In the genomic region with DNA sequence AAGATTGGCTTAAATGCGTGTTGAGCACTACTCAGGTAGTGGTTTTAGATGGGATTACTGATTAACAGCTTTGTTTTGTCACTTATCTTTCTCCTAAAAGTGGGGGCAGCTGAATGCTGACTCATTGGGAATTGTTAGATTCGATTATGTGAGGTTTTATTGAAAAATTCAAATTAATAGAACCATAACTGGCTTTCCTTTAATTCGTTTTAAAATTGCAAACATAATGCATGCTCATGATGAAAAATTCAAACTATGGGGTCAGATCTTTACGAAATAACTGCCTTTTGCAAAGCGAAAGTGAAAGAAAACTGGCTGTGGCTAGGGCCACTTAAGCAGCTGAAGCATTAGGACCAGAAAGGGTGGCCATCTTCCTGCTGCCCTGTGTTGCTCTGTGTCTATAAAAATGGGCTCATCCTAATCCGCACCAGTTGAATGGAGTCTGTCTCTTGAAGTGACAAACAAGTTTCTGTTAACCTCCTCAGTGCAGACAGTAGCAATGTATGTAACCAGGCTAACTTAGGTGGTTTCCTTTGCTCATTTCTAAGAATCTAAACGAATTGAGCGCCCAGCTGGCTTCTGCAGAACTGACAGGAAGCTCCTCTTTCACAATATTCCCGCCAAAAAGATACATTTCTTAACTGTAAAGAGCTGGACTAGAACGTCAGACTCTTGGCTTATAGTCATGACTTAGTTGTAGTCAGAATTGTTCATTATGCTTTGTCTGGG, we compare ENCODE assay signal across 8 cellular contexts. TPM values are rescaled to one million over a fixed set of nuclear protein-coding genes. Genes with fewer than 3 reads are reported as not detected.
DNase-seq lines count a peak whose midpoint lies in the region; ATAC-seq lines count a peak whose summit lies in the region.

No MANE protein-coding gene starts in this region.

- ATAC-seq in HG03342 (IDR thresholded peaks at IDR 0.05; ENCODE audit: unreplicated experiment) (peak; percentile 75), HG03025 (IDR thresholded peaks at IDR 0.05; ENCODE audit: low FRiP score, unreplicated experiment) (no peak)
- peak; percentile 86 to 91 for ATAC-seq in natural killer cell treated with Interleukin-12 subunit alpha and Interleukin-12 subunit beta and Interleukin-15 and Interleukin-18, amount 100 ng/mL, for 72 hours

- H3K36me3 Mint-ChIP-seq in T-helper 1 cell treated with Interleukin-12 subunit alpha and Interleukin-12 subunit beta and Interleukin-4 antibody, amounts not matched to agents 30 μg/mL and 1 μg/mL, for 36 hours (ENCODE audit: low read depth) = peaks cover 57% of the 10 kb centered on the region
- peaks cover 38% of the 10 kb centered on the region for H3K36me3 Mint-ChIP-seq in natural killer cell treated with Interleukin-12 subunit alpha and Interleukin-12 subunit beta and Interleukin-15 and Interleukin-18, amount 100 ng/mL, for 72 hours

- no peaks in the 10 kb centered on the region for H3K9me3 Mint-ChIP-seq in T-helper 1 cell treated with Interleukin-12 subunit alpha and Interleukin-12 subunit beta and Interleukin-4 antibody, amounts not matched to agents 30 μg/mL and 1 μg/mL, for 36 hours
- H3K9me3 Mint-ChIP-seq in natural killer cell treated with Interleukin-12 subunit alpha and Interleukin-12 subunit beta and Interleukin-15 and Interleukin-18, amount 100 ng/mL, for 72 hours = no peaks in the 10 kb centered on the region

- no peaks in the 10 kb centered on the region for H3K27me3 Mint-ChIP-seq in T-helper 1 cell treated with Interleukin-12 subunit alpha and Interleukin-12 subunit beta and Interleukin-4 antibody, amounts not matched to agents 30 μg/mL and 1 μg/mL, for 36 hours (ENCODE audit: low read depth)
- H3K27me3 Mint-ChIP-seq in natural killer cell treated with Interleukin-12 subunit alpha and Interleukin-12 subunit beta and Interleukin-15 and Interleukin-18, amount 100 ng/mL, for 72 hours = no peaks in the 10 kb centered on the region

- peak; percentile 72 for DNase-seq in activated CD8-positive, alpha-beta memory T cell treated with anti-CD3 and anti-CD28 coated beads for 24 hours
- no peak for DNase-seq in activated CD8-positive, alpha-beta memory T cell treated with anti-CD3 and anti-CD28 coated beads, Interleukin-2, amount 50 U/mL, for 4 hours
- DNase-seq in dermis blood vessel endothelial cell (peak; percentile 32), COR-L47 (lab: John Stamatoyannopoulos, UW) (no peak)
- DNase-seq in natural killer cell treated with Interleukin-12 subunit alpha and Interleukin-12 subunit beta and Interleukin-15 and Interleukin-18, amount 100 ng/mL, for 72 hours (ENCODE audit: low spot score) = peak; percentile 83

- peak overlapping the region; percentile 98 for H3K27ac Mint-ChIP-seq in T-helper 1 cell treated with Interleukin-12 subunit alpha and Interleukin-12 subunit beta and Interleukin-4 antibody, amounts not matched to agents 30 μg/mL and 1 μg/mL, for 36 hours
- peak overlapping the region; percentile 95 to 98 for H3K27ac Mint-ChIP-seq in natural killer cell treated with Interleukin-12 subunit alpha and Interleukin-12 subunit beta and Interleukin-15 and Interleukin-18, amount 100 ng/mL, for 72 hours

- peaks cover 56% of the 10 kb centered on the region for H3K4me1 Mint-ChIP-seq in T-helper 1 cell treated with Interleukin-12 subunit alpha and Interleukin-12 subunit beta and Interleukin-4 antibody, amounts not matched to agents 30 μg/mL and 1 μg/mL, for 36 hours (ENCODE audit: low read depth)
- H3K4me1 Mint-ChIP-seq in natural killer cell treated with Interleukin-12 subunit alpha and Interleukin-12 subunit beta and Interleukin-15 and Interleukin-18, amount 100 ng/mL, for 72 hours (ENCODE audit: low read depth in 2 of 2) = peaks cover 53 to 58% of the 10 kb centered on the region in 2 donors

- peak overlapping the region; percentile 84 for H3K4me3 Mint-ChIP-seq in T-helper 1 cell treated with Interleukin-12 subunit alpha and Interleukin-12 subunit beta and Interleukin-4 antibody, amounts not matched to agents 30 μg/mL and 1 μg/mL, for 36 hours
- peak overlapping the region; percentile 94 for H3K4me3 Mint-ChIP-seq in natural killer cell treated with Interleukin-12 subunit alpha and Interleukin-12 subunit beta and Interleukin-15 and Interleukin-18, amount 100 ng/mL, for 72 hours

RNA-seq across cellular contexts. Expression of gene DENND10, which starts 27.8 kb away (rescaled TPM):
- 59.2 and 65.9 TPM in 2 replicates for total RNA-seq in dermis blood vessel endothelial cell
- total RNA-seq in natural killer cell treated with Interleukin-12 subunit alpha and Interleukin-12 subunit beta and Interleukin-15 and Interleukin-18, amount 100 ng/mL, for 72 hours = 10 to 100 TPM; 46.2 to 57.7 TPM

RNA-seq across cellular contexts. Expression of gene SFXN4, which starts 33.8 kb away (rescaled TPM):
- total RNA-seq in dermis blood vessel endothelial cell = 9.4 and 14.6 TPM in 2 replicates
- total RNA-seq in natural killer cell treated with Interleukin-12 subunit alpha and Interleukin-12 subunit beta and Interleukin-15 and Interleukin-18, amount 100 ng/mL, for 72 hours = 10 to 100 TPM; 22.4 to 48.0 TPM

RNA-seq across cellular contexts. Expression of gene PRDX3, which starts 46.9 kb away (rescaled TPM):
- 158 and 231 TPM in 2 replicates for total RNA-seq in dermis blood vessel endothelial cell
- 100 to 1,000 TPM; 137 to 144 TPM for total RNA-seq in natural killer cell treated with Interleukin-12 subunit alpha and Interleukin-12 subunit beta and Interleukin-15 and Interleukin-18, amount 100 ng/mL, for 72 hours

RNA-seq across cellular contexts. Expression of gene EIF3A, which starts 51.1 kb away (rescaled TPM):
- 131 and 167 TPM in 2 replicates for total RNA-seq in dermis blood vessel endothelial cell
- 100 to 1,000 TPM; 146 to 214 TPM for total RNA-seq in natural killer cell treated with Interleukin-12 subunit alpha and Interleukin-12 subunit beta and Interleukin-15 and Interleukin-18, amount 100 ng/mL, for 72 hours

Comparison
In these comparisons a context has a peak if more than half of its experiments do, and no peak if none do; other contexts are left out.
1. DNase-seq: peak in activated CD8-positive, alpha-beta memory T cell treated with anti-CD3 and anti-CD28 coated beads for 24 hours (single experiment), dermis blood vessel endothelial cell (single experiment) and natural killer cell treated with Interleukin-12 subunit alpha and Interleukin-12 subunit beta and Interleukin-15 and Interleukin-18, amount 100 ng/mL, for 72 hours (single experiment); none in activated CD8-positive, alpha-beta memory T cell treated with anti-CD3 and anti-CD28 coated beads, Interleukin-2, amount 50 U/mL, for 4 hours (single experiment) and COR-L47 (single experiment).